In genomic region chr13:50125556-50126377, GRCh38 we compare ENCODE assay signal across 8 cellular contexts.
DNase-seq lines count a peak whose midpoint lies in the region; ATAC-seq and TF ChIP-seq lines count a peak whose summit lies in the region.

No MANE protein-coding gene starts in this region.

- H3F3A ChIP-seq in Loucy (ENCODE audit: low read depth): 0 out of 2 replicates have a peak, but pooled peaks cover 3% of the 10 kb centered on the region

- no peaks in the 10 kb centered on the region for H3K9me3 ChIP-seq in Loucy (ENCODE audit: insufficient read depth, low read depth, low read length)
- H3K9me3 ChIP-seq in esophagus squamous epithelium: no peaks in the 10 kb centered on the region
- no peaks in the 10 kb centered on the region for H3K9me3 ChIP-seq in muscle layer of duodenum (ENCODE audit: control insufficient read depth in 1 of 2, low read length in 2 of 2)

- no peaks in the 10 kb centered on the region for H3K36me3 ChIP-seq in ACC112 (ENCODE audit: insufficient read depth, low read length)
- H3K36me3 ChIP-seq in Loucy (ENCODE audit: insufficient read depth, low read length): no peaks in the 10 kb centered on the region
- H3K36me3 ChIP-seq in esophagus squamous epithelium: no peaks in the 10 kb centered on the region
- peaks cover 0 to 18% of the 10 kb centered on the region in 2 donors for H3K36me3 ChIP-seq in muscle layer of duodenum (ENCODE audit: control insufficient read depth in 1 of 2, insufficient read depth in 2 of 2, low read length in 2 of 2)

- H3K9ac ChIP-seq in Loucy (ENCODE audit: low read depth, low read length, poor library complexity, severe bottlenecking): peak overlapping the region; percentile 97

- peak in 2 of 4 donors; percentile 79 to 86 for TF ChIP-seq POLR2A in esophagus squamous epithelium (IDR thresholded peaks at IDR 0.05)

- ATAC-seq in GM19438 (IDR thresholded peaks at IDR 0.05; ENCODE audit: low read depth, unreplicated experiment): peak; percentile 13

- peak overlapping the region; percentile 83 for H3K4me2 ChIP-seq in Loucy (ENCODE audit: low read depth, low read length, poor library complexity, severe bottlenecking)

- H4K20me1 ChIP-seq in Loucy (ENCODE audit: insufficient read depth, low read length, poor library complexity, severe bottlenecking): peaks cover 15% of the 10 kb centered on the region

- no peaks in the 10 kb centered on the region for H3K79me2 ChIP-seq in ACC112 (ENCODE audit: control insufficient read depth, insufficient read depth, low read length, unreplicated experiment)
- peaks cover 51% of the 10 kb centered on the region for H3K79me2 ChIP-seq in Loucy (ENCODE audit: insufficient read depth, low read length)

- peaks cover 12% of the 10 kb centered on the region for H3K4me1 ChIP-seq in ACC112 (ENCODE audit: control insufficient read depth, insufficient read depth, low read length, unreplicated experiment)
- H3K4me1 ChIP-seq in Loucy (ENCODE audit: insufficient read depth, low read length, poor library complexity, severe bottlenecking): peaks cover 50% of the 10 kb centered on the region
- H3K4me1 ChIP-seq in esophagus squamous epithelium: peaks cover 20 to 67% (median 40%) of the 10 kb centered on the region in 3 donors
- H3K4me1 ChIP-seq in muscle layer of duodenum (ENCODE audit: control insufficient read depth in 1 of 2, insufficient read depth in 2 of 2, low read length in 2 of 2): peaks cover 3 to 37% of the 10 kb centered on the region in 2 donors

- H3K27ac ChIP-seq in ACC112 (ENCODE audit: low read depth, low read length) (peak overlapping the region; percentile 86), esophagus squamous epithelium (peak overlapping the region; percentile 93 to 100 (median 99)), muscle layer of duodenum (ENCODE audit: low read length) (peak overlapping the region; percentile 93)

- TF ChIP-seq CTCF in Loucy (conservative IDR thresholded peaks at IDR 0.05; ENCODE audit: low read length) (no peak), esophagus squamous epithelium (IDR thresholded peaks at IDR 0.05) (no peak)

- no peaks in the 10 kb centered on the region for H3K9me2 ChIP-seq in Loucy (replicated peaks; ENCODE audit: low read depth, low read length)

- no peaks in the 10 kb centered on the region; the same call in 1 of the 2 replicates for H3K27me3 ChIP-seq in ACC112 (ENCODE audit: insufficient read depth, low read length)
- H3K27me3 ChIP-seq in Loucy (ENCODE audit: insufficient read depth, low read length, poor library complexity, severe bottlenecking): no peaks in the 10 kb centered on the region
- H3K27me3 ChIP-seq in esophagus squamous epithelium: peaks cover 5 to 44% (median 12%) of the 10 kb centered on the region in 4 donors
- peaks cover 25% of the 10 kb centered on the region for H3K27me3 ChIP-seq in muscle layer of duodenum (ENCODE audit: low read depth, low read length)

- 0% methylated on average over 14 of the region's 94 CpGs; no CpG with 5 or more reads in 1 of the 2 donors for WGBS in esophagus squamous epithelium, 2 donors

- H2AFZ ChIP-seq in ACC112 (ENCODE audit: low read length, unreplicated experiment) (peak overlapping the region; percentile 82), Loucy (ENCODE audit: low read length) (peak overlapping the region; percentile 80)

- DNase-seq in RKO (ENCODE audit: low spot score) (peak; percentile 86), esophagus squamous epithelium (lab: John Stamatoyannopoulos, UW) (peak; percentile 73)
- peak; percentile 72 to 77 for DNase-seq in activated T-helper 1 cell treated with anti-CD3 and anti-CD28 coated beads, Interleukin-2, amount 50 U/mL, for 16 hours (ENCODE audit: low read depth in 1 of 2, low spot score in 1 of 2)
- peak; percentile 50 for DNase-seq in stimulated activated CD8-positive, alpha-beta memory T cell treated with anti-CD3 and anti-CD28 coated beads, Interleukin-7, amount 100 ng/mL, for 24 hours (ENCODE audit: low read depth)

- intact Hi-C loops in esophagus squamous epithelium (cut with DNase I): no loop called here

- peak overlapping the region; percentile 95 for H3K4me3 ChIP-seq in ACC112 (ENCODE audit: low read depth, low read length)
- H3K4me3 ChIP-seq in Loucy (ENCODE audit: low read length, poor library complexity, severe bottlenecking): peak overlapping the region; percentile 93
- peak overlapping the region; percentile 64 to 96 (median 80) for H3K4me3 ChIP-seq in esophagus squamous epithelium
- H3K4me3 ChIP-seq in muscle layer of duodenum (ENCODE audit: low read depth in 1 of 2, low read length in 2 of 2): peak overlapping the region; percentile 73 to 91

Comparison
In these comparisons a context has a peak if more than half of its experiments do, and no peak if none do; other contexts are left out.
1. Peak in every context shown above with its lines: DNase-seq, ATAC-seq, H3K4me3 ChIP-seq and H3K27ac ChIP-seq.